In genomic region chr1:88068407-88068806, GRCh38 we compare ENCODE assay signal across 31 cellular contexts.
"Had no signal": no experiment of that assay in that cellular context is flagged by ENCODE, and none has a peak within 500 bp of the region (broad histone marks: within the 10 kb centered on the region; RNA-seq: fewer than 3 reads in every experiment).

No MANE protein-coding gene starts in this region.

- H3K4me1 ChIP-seq: adrenal gland, ascending aorta, body of pancreas, breast epithelium had no signal

- H3K36me3 ChIP-seq: adrenal gland, ascending aorta, brain microvascular endothelial cell, breast epithelium, cardiac muscle cell had no signal

- ATAC-seq: activated naive CD4-positive, alpha-beta T cell treated with anti-CD3 and anti-CD28 coated beads, Interleukin-2, amount 50 U/mL, for 72 hours; activated naive CD8-positive, alpha-beta T cell treated with anti-CD3 and anti-CD28 coated beads, Interleukin-2, amount 50 U/mL, for 24 hours; activated T-cell treated with anti-CD3 and anti-CD28 coated beads, Interleukin-2, amount 50 U/mL, for 4 hours; activated T-cell treated with anti-CD3 and anti-CD28 coated beads, Interleukin-2, amount 50 U/mL, for 72 hours; activated T-helper 17 cell treated with anti-CD3 and anti-CD28 coated beads, Interleukin-2, amount 50 U/mL, for 72 hours; body of pancreas had no signal

- H3K27ac ChIP-seq: adrenal gland, ascending aorta, body of pancreas, brain microvascular endothelial cell, breast epithelium, cardiac muscle cell had no signal

- H3K27me3 ChIP-seq: adrenal gland, ascending aorta, body of pancreas, brain microvascular endothelial cell, cardiac muscle cell had no signal

- DNase-seq: activated effector memory CD4-positive, alpha-beta T cell treated with anti-CD3 and anti-CD28 coated beads, Interleukin-2, amount 50 U/mL, for 16 hours; activated effector memory CD4-positive, alpha-beta T cell treated with Interleukin-2 at 50 U/mL for 16 hours; activated gamma-delta T cell; activated gamma-delta T cell treated with Interleukin-2 at 50 U/mL for 16 hours; activated naive CD4-positive, alpha-beta T cell; activated naive CD4-positive, alpha-beta T cell treated with anti-CD3 and anti-CD28 coated beads for 36 hours; activated naive CD4-positive, alpha-beta T cell treated with anti-CD3 and anti-CD28 coated beads, Interleukin-2, amount 10 ng/mL, durations not matched to agents 7 days and 5 days; activated naive CD4-positive, alpha-beta T cell treated with anti-CD3 and anti-CD28 coated beads, Interleukin-2, amount 50 U/mL, for 16 hours; activated naive CD4-positive, alpha-beta T cell treated with Interleukin-2 at 50 U/mL for 16 hours; activated naive CD8-positive, alpha-beta T cell treated with anti-CD3 and anti-CD28 coated beads for 36 hours; activated naive CD8-positive, alpha-beta T cell treated with anti-CD3 and anti-CD28 coated beads, Interleukin-2, amount 10 ng/mL, durations not matched to agents 7 days and 5 days; activated naive CD8-positive, alpha-beta T cell treated with anti-CD3 and anti-CD28 coated beads, Interleukin-2, amount 50 U/mL, for 24 hours; activated T-cell treated with anti-CD3 and anti-CD28 coated beads, Interleukin-2, amount 50 U/mL, for 24 hours; activated T-cell treated with anti-CD3 and anti-CD28 coated beads, Interleukin-2, amount 50 U/mL, for 4 hours; activated T-cell treated with anti-CD3 and anti-CD28 coated beads, Interleukin-2, amount 50 U/mL, for 48 hours; activated T-cell treated with anti-CD3 and anti-CD28 coated beads, Interleukin-2, amount 50 U/mL, for 72 hours; adrenal gland; amniotic stem cell; amygdala; anterior cingulate cortex; aorta; body of pancreas; brain microvascular endothelial cell; caudate nucleus; central memory CD4-positive, alpha-beta T cell; cerebellar nuclear complex had no signal

- H3K4me3 ChIP-seq: adrenal gland, ascending aorta, body of pancreas, breast epithelium, cardiac muscle cell had no signal

- H3K9me3 ChIP-seq: adrenal gland, ascending aorta, body of pancreas, breast epithelium had no signal
